In the genomic region with DNA sequence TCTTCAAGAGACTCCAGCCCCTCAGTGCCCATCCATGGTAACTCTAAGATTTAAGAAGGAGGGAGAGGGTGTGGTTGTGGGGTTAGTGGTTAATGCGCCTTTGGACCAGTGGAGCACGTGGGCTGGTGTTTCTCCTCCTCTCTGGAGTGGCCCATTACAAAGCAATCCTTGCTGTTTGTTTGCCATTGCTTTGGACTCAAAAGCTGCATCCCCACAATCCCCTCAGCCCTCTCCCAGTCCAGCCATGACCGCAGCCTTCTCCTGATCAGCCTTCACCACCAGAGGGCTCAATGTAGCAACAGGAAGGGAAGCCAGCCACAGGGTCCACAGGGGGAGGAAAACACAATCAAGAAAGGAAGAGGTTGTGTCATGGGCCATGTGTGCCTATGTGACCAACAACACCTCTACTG, we compare ENCODE assay signal across 1 cellular context.
TF ChIP-seq lines count a peak whose summit lies in the region.

No MANE protein-coding gene starts in this region.

TF ChIP-seq in K562, 482 proteins besides CTCF, POLR2A, EP300 and RAD21 (continued from another document):
- TF ChIP-seq, protein P1, sequence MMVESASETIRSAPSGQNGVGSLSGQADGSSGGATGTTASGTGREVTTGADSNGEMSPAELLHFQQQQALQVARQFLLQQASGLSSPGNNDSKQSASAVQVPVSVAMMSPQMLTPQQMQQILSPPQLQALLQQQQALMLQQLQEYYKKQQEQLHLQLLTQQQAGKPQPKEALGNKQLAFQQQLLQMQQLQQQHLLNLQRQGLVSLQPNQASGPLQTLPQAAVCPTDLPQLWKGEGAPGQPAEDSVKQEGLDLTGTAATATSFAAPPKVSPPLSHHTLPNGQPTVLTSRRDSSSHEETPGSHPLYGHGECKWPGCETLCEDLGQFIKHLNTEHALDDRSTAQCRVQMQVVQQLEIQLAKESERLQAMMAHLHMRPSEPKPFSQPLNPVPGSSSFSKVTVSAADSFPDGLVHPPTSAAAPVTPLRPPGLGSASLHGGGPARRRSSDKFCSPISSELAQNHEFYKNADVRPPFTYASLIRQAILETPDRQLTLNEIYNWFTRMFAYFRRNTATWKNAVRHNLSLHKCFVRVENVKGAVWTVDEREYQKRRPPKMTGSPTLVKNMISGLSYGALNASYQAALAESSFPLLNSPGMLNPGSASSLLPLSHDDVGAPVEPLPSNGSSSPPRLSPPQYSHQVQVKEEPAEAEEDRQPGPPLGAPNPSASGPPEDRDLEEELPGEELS (CRISPR knock-in tag; IDR thresholded peaks at IDR 0.05; ENCODE audit: borderline replicate concordance) = no peak
- TF ChIP-seq ZBTB7A (IDR thresholded peaks at IDR 0.05; ENCODE audit: borderline replicate concordance, control insufficient read depth, low read depth, low read length) (peak; percentile 34; the same call in 1 of the 2 replicates), SMC3 (conservative IDR thresholded peaks at IDR 0.05; ENCODE audit: insufficient read depth, low read depth, low read length) (peak; percentile 44; the same call in 1 of the 2 replicates), JUND (IDR thresholded peaks at IDR 0.05; ENCODE audit: borderline replicate concordance, low read depth, low read length) (0 out of 2 replicates have a peak, but pooled peaks have one; percentile 14), JUND (tag; IDR thresholded peaks at IDR 0.05; ENCODE audit: borderline replicate concordance, low read depth, low read length) (no peak), ZNF134 (CRISPR knock-in tag; conservative IDR thresholded peaks at IDR 0.05) (peak; percentile 68; the same call in 1 of the 2 replicates), MAFG (tag; conservative IDR thresholded peaks at IDR 0.05) (no peak)
- TF ChIP-seq, protein P2, sequence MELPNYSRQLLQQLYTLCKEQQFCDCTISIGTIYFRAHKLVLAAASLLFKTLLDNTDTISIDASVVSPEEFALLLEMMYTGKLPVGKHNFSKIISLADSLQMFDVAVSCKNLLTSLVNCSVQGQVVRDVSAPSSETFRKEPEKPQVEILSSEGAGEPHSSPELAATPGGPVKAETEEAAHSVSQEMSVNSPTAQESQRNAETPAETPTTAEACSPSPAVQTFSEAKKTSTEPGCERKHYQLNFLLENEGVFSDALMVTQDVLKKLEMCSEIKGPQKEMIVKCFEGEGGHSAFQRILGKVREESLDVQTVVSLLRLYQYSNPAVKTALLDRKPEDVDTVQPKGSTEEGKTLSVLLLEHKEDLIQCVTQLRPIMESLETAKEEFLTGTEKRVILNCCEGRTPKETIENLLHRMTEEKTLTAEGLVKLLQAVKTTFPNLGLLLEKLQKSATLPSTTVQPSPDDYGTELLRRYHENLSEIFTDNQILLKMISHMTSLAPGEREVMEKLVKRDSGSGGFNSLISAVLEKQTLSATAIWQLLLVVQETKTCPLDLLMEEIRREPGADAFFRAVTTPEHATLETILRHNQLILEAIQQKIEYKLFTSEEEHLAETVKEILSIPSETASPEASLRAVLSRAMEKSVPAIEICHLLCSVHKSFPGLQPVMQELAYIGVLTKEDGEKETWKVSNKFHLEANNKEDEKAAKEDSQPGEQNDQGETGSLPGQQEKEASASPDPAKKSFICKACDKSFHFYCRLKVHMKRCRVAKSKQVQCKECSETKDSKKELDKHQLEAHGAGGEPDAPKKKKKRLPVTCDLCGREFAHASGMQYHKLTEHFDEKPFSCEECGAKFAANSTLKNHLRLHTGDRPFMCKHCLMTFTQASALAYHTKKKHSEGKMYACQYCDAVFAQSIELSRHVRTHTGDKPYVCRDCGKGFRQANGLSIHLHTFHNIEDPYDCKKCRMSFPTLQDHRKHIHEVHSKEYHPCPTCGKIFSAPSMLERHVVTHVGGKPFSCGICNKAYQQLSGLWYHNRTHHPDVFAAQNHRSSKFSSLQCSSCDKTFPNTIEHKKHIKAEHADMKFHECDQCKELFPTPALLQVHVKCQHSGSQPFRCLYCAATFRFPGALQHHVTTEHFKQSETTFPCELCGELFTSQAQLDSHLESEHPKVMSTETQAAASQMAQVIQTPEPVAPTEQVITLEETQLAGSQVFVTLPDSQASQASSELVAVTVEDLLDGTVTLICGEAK (IDR thresholded peaks at IDR 0.05) = no peak
- TF ChIP-seq, protein P2 (CRISPR knock-in tag; IDR thresholded peaks at IDR 0.05) = no peak
- TF ChIP-seq, protein P3, sequence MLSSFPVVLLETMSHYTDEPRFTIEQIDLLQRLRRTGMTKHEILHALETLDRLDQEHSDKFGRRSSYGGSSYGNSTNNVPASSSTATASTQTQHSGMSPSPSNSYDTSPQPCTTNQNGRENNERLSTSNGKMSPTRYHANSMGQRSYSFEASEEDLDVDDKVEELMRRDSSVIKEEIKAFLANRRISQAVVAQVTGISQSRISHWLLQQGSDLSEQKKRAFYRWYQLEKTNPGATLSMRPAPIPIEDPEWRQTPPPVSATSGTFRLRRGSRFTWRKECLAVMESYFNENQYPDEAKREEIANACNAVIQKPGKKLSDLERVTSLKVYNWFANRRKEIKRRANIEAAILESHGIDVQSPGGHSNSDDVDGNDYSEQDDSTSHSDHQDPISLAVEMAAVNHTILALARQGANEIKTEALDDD (IDR thresholded peaks at IDR 0.05) = no peak
